ENCODE assay signal across 15 cellular contexts in the genomic region with DNA sequence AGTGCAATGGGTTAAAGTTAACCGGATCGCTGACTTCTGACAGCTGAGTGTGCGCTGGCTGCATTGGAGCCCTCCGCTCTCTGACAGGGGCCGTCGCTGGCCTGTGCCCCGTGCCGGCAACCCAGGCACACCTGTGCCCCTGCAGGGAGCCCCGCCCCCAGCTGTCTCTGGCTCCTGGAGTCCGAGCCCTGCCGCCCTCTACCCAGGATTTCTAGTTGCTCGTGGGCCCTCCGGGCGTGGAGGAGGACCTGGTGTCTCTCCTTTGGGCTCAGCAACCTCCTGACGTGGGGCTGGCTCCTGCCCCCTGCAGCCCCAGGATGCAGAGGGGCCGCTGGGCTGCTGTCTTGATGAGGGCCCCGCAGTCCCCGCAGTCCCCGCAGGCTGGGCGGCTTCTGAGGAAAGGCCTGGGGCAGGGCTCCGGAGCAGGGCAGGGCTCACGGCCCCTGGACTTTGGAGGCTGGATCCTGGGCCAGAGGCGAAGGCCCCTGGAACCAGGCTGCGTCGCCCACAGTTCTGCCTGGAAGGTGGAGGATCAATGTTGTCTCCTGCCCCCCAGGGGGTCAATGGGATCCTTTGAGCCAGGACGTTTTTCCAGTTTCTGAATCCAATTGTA.
DNase-seq lines count a peak whose midpoint lies in the region; ATAC-seq and TF ChIP-seq lines count a peak whose summit lies in the region.
"Had no signal": no experiment of that assay in that cellular context is flagged by ENCODE, and none has a peak within 500 bp of the region (broad histone marks: within the 10 kb centered on the region; RNA-seq: fewer than 3 reads in every experiment).

No MANE protein-coding gene starts in this region.

- H3K9me3 Mint-ChIP-seq in activated CD8-positive, alpha-beta memory T cell treated with anti-CD3 and anti-CD28 coated beads, Interleukin-2, amount 10 ng/mL, durations not matched to agents 7 days and 5 days (ENCODE audit: low read depth): no peaks in the 10 kb centered on the region

- H3K27ac ChIP-seq in trophoblast cell (ENCODE audit: low read depth, low read length) (no peak overlapping the region), suprapubic skin (no peak overlapping the region)
- H3K27ac ChIP-seq: BLaER1 had no signal

- no peak overlapping the region for H2BK120ac ChIP-seq in trophoblast cell (ENCODE audit: insufficient read depth, low read length, poor library complexity)

- no peaks in the 10 kb centered on the region for H3K79me2 ChIP-seq in trophoblast cell (ENCODE audit: control insufficient read depth, insufficient read depth, low read length, poor library complexity)

- H3K27me3 Mint-ChIP-seq in activated CD8-positive, alpha-beta memory T cell treated with anti-CD3 and anti-CD28 coated beads, Interleukin-2, amount 10 ng/mL, durations not matched to agents 7 days and 5 days: peaks cover 4% of the 10 kb centered on the region

- no peak overlapping the region for H3K4ac ChIP-seq in trophoblast cell (ENCODE audit: low read depth, low read length)

- no peak overlapping the region for H2BK5ac ChIP-seq in trophoblast cell (ENCODE audit: low read depth, low read length, poor library complexity)

- no peak overlapping the region for H3K9ac ChIP-seq in trophoblast cell (ENCODE audit: low read length)
- H3K9ac ChIP-seq: BLaER1 had no signal

- H3K4me1 ChIP-seq in trophoblast cell (ENCODE audit: control insufficient read depth in 1 of 2, insufficient read depth in 2 of 2, low read length in 2 of 2) (no peaks in the 10 kb centered on the region), suprapubic skin (no peaks in the 10 kb centered on the region)
- H3K4me1 ChIP-seq: BLaER1, HAP-1 had no signal

- TF ChIP-seq CTCF in suprapubic skin (IDR thresholded peaks at IDR 0.05): no peak

- no peak overlapping the region for H4K91ac ChIP-seq in trophoblast cell (ENCODE audit: low read depth, low read length)

- H3K36me3 Mint-ChIP-seq in activated CD8-positive, alpha-beta memory T cell treated with anti-CD3 and anti-CD28 coated beads, Interleukin-2, amount 10 ng/mL, durations not matched to agents 7 days and 5 days: no peaks in the 10 kb centered on the region
- H3K36me3 Mint-ChIP-seq: CD14-positive monocyte had no signal

- H3K23ac ChIP-seq in trophoblast cell (ENCODE audit: low read length): no peak overlapping the region

- TF ChIP-seq EP300 in suprapubic skin (IDR thresholded peaks at IDR 0.05): no peak

- no peak overlapping the region for H4K8ac ChIP-seq in trophoblast cell (ENCODE audit: low read depth, low read length)

- H3K9me3 ChIP-seq in trophoblast cell (ENCODE audit: insufficient read depth, low read depth, low read length) (peaks cover 2% of the 10 kb centered on the region), suprapubic skin (no peaks in the 10 kb centered on the region)
- H3K9me3 ChIP-seq: BLaER1, HAP-1 had no signal

- no peak overlapping the region for H2BK12ac ChIP-seq in trophoblast cell (ENCODE audit: low read length)

- no peak overlapping the region for H3K4me2 ChIP-seq in trophoblast cell (ENCODE audit: low read length)
- H3K4me2 ChIP-seq: BLaER1 had no signal

- WGBS in trophoblast cell (ENCODE audit: extremely low coverage, insufficient coverage, insufficient read length): no CpG with 5 or more reads among the region's 26 CpGs
- WGBS in suprapubic skin: 89% methylated on average over 6 of the region's 26 CpGs

- no peak for ATAC-seq in activated CD8-positive, alpha-beta memory T cell treated with anti-CD3 and anti-CD28 coated beads, Interleukin-2, amount 10 ng/mL, durations not matched to agents 7 days and 5 days

- H3K36me3 ChIP-seq in H7 (replicated peaks; ENCODE audit: control insufficient read depth, insufficient read depth, low read length): no peaks in the 10 kb centered on the region
- H3K36me3 ChIP-seq in trophoblast cell (ENCODE audit: control insufficient read depth in 1 of 2, insufficient read depth in 2 of 2, low read length in 2 of 2): no peaks in the 10 kb centered on the region
- H3K36me3 ChIP-seq in suprapubic skin: no peaks in the 10 kb centered on the region
- H3K36me3 ChIP-seq: BLaER1, HAP-1 had no signal

- H3K18ac ChIP-seq in trophoblast cell (ENCODE audit: low read length): no peak overlapping the region

- no peak overlapping the region for H4K12ac ChIP-seq in trophoblast cell (ENCODE audit: low read depth, low read length)

- no peak for TF ChIP-seq POLR2A in suprapubic skin (IDR thresholded peaks at IDR 0.05)

- no peak overlapping the region for H3K4me3 Mint-ChIP-seq in activated CD8-positive, alpha-beta memory T cell treated with anti-CD3 and anti-CD28 coated beads, Interleukin-2, amount 10 ng/mL, durations not matched to agents 7 days and 5 days
- H3K4me3 Mint-ChIP-seq: CD14-positive monocyte; CD4-positive, alpha-beta memory T cell had no signal

- no peak overlapping the region for H3K27ac Mint-ChIP-seq in activated CD8-positive, alpha-beta memory T cell treated with anti-CD3 and anti-CD28 coated beads, Interleukin-2, amount 10 ng/mL, durations not matched to agents 7 days and 5 days
- H3K27ac Mint-ChIP-seq: CD14-positive monocyte; CD4-positive, alpha-beta memory T cell had no signal

- DNase-seq in activated CD8-positive, alpha-beta memory T cell treated with anti-CD3 and anti-CD28 coated beads for 24 hours: peak; percentile 35
- no peak for DNase-seq in activated CD8-positive, alpha-beta memory T cell treated with anti-CD3 and anti-CD28 coated beads, Interleukin-2, amount 10 ng/mL, durations not matched to agents 7 days and 5 days
- DNase-seq in H7: peak; percentile 39
- peak; percentile 31 for DNase-seq in left kidney (ENCODE audit: low read depth, low spot score)
- DNase-seq in trophoblast cell: peak; percentile 24 to 54
- no peak for DNase-seq in suprapubic skin (ENCODE audit: low spot score in 2 of 2)
- DNase-seq in MV-4-11 (lab: John Stamatoyannopoulos, UW): no peak
- DNase-seq in NCI-H1694 treated with DMSO at 0.1 percent for 48 hours (lab: John Stamatoyannopoulos, UW): no peak
- DNase-seq: 8988T; CD4-positive, alpha-beta memory T cell; DMS79 treated with DMSO at 0.1 percent for 48 hours; GF-D8 had no signal

- H3K4me3 ChIP-seq in H7 (ENCODE audit: insufficient read depth, low read depth, low read length) (no peak overlapping the region), trophoblast cell (ENCODE audit: low read depth, low read length) (no peak overlapping the region), suprapubic skin (no peak overlapping the region)
- H3K4me3 ChIP-seq: BLaER1, HAP-1 had no signal

- no peak overlapping the region for H2AFZ ChIP-seq in trophoblast cell (ENCODE audit: insufficient read depth, low read length, poor library complexity)

- no peaks in the 10 kb centered on the region for H3K4me1 Mint-ChIP-seq in activated CD8-positive, alpha-beta memory T cell treated with anti-CD3 and anti-CD28 coated beads, Interleukin-2, amount 10 ng/mL, durations not matched to agents 7 days and 5 days
- H3K4me1 Mint-ChIP-seq: CD14-positive monocyte; CD4-positive, alpha-beta memory T cell had no signal

- H2AK5ac ChIP-seq in trophoblast cell (ENCODE audit: low read length): no peak overlapping the region

- no peaks in the 10 kb centered on the region for H3K79me1 ChIP-seq in trophoblast cell (ENCODE audit: low read length)

- H3K27me3 ChIP-seq in H7 (ENCODE audit: control insufficient read depth, insufficient read depth, low read length): no peaks in the 10 kb centered on the region
- H3K27me3 ChIP-seq in trophoblast cell (ENCODE audit: insufficient read depth, low read length): no peaks in the 10 kb centered on the region
- no peaks in the 10 kb centered on the region for H3K27me3 ChIP-seq in suprapubic skin
- H3K27me3 ChIP-seq: BLaER1 had no signal

- CTCF ChIA-PET in activated CD8-positive, alpha-beta memory T cell treated with anti-CD3 and anti-CD28 coated beads, Interleukin-2, amount 10 ng/mL, durations not matched to agents 7 days and 5 days (lab: Charles Lee): no interaction called here

- no peak overlapping the region for H3K14ac ChIP-seq in trophoblast cell (ENCODE audit: low read length)

Comparison
In these comparisons a context has a peak if more than half of its experiments do, and no peak if none do; other contexts are left out.
1. DNase-seq: peak in activated CD8-positive, alpha-beta memory T cell treated with anti-CD3 and anti-CD28 coated beads for 24 hours (single experiment), H7 (single experiment), left kidney (single experiment) and trophoblast cell (2 of 2); none in activated CD8-positive, alpha-beta memory T cell treated with anti-CD3 and anti-CD28 coated beads, Interleukin-2, amount 10 ng/mL, durations not matched to agents 7 days and 5 days (single experiment), suprapubic skin (0 of 2), MV-4-11 (single experiment) and NCI-H1694 treated with DMSO at 0.1 percent for 48 hours (single experiment).